Comparison of ENCODE assay signal across 9 cellular contexts in the genomic region with DNA sequence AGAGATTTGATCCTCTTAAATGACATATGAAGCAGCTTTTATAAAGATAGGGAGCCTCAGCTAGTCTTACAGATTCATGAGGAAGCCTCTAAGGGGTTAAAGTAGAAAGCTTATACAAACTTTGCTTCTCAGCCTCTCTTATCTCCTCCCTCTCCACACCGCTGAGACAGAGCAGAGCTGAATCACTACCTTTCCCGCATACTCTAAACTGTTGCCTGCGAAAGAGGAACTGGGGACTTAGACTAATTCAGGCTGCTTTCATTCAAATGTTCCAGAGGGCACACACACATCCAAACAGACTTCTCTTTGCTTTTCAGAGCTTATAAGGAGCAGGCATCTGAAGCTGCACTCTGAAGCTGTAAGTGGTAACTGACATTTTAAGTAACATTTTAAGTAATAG. TPM values are rescaled to one million over a fixed set of nuclear protein-coding genes. Genes with fewer than 3 reads are reported as not detected.
DNase-seq lines count a peak whose midpoint lies in the region; ATAC-seq and TF ChIP-seq lines count a peak whose summit lies in the region.
"Had no signal": no experiment of that assay in that cellular context is flagged by ENCODE, and none has a peak within 500 bp of the region (broad histone marks: within the 10 kb centered on the region; RNA-seq: fewer than 3 reads in every experiment).

TSS of gene SERTM2 (plus strand) at position 169 of the 400 bp plus-strand sequence. CDS start 7,213 bp downstream, outside the sequence.

- DNase-seq in H7 (peak; percentile 23), NCI-H524 treated with DMSO at 0.1 percent for 48 hours (lab: John Stamatoyannopoulos, UW) (peak; percentile 51), iPS-NIHi7 (ENCODE audit: extremely low spot score) (peak; percentile 68), C1 segment of cervical spinal cord (lab: John Stamatoyannopoulos, UW) (no peak), transverse colon (no peak)
- no peak for DNase-seq in activated CD4-positive, alpha-beta T cell treated with anti-CD3 and anti-CD28 coated beads, Interleukin-2, amount 50 U/mL, for 4 hours
- DNase-seq: tibial artery had no signal

- H3K36me3 ChIP-seq in H7 (replicated peaks; ENCODE audit: control insufficient read depth, insufficient read depth, low read length) (no peaks in the 10 kb centered on the region), transverse colon (no peaks in the 10 kb centered on the region), gastroesophageal sphincter (no peaks in the 10 kb centered on the region)
- H3K36me3 ChIP-seq: tibial artery had no signal

- H3K27me3 ChIP-seq in H7 (ENCODE audit: control insufficient read depth, insufficient read depth, low read length) (no peaks in the 10 kb centered on the region), transverse colon (no peaks in the 10 kb centered on the region), gastroesophageal sphincter (no peaks in the 10 kb centered on the region)
- H3K27me3 ChIP-seq: tibial artery had no signal

- WGBS in transverse colon (ENCODE audit: low coverage in 1 of 2), 2 donors, result 7% methylated on average over 3 of the region's 3 CpGs; no CpG with 5 or more reads in 1 of the 2 donors
- WGBS in gastroesophageal sphincter (ENCODE audit: low coverage in 1 of 2), 2 donors, result 8% methylated on average over 2 of the region's 3 CpGs; no CpG with 5 or more reads in 1 of the 2 donors

- peak; percentile 77 for ATAC-seq in GM18517 (IDR thresholded peaks at IDR 0.05; ENCODE audit: unreplicated experiment)
- no peak for ATAC-seq in gastroesophageal sphincter

- no peak for TF ChIP-seq POLR2A in transverse colon (IDR thresholded peaks at IDR 0.05)
- TF ChIP-seq POLR2A in gastroesophageal sphincter (IDR thresholded peaks at IDR 0.05), result no peak

- no peak for TF ChIP-seq EP300 in transverse colon (IDR thresholded peaks at IDR 0.05; ENCODE audit: low read depth)
- no peak for TF ChIP-seq EP300 in gastroesophageal sphincter (IDR thresholded peaks at IDR 0.05)

- in situ Hi-C loops in transverse colon (cut with MboI; ENCODE audit: low pct_ligation_motif_present in 1 of 4, low pct_unique_long_range_greater_than_20kb in 1 of 4, low sequenced_read_pairs in 3 of 4), result no loop called here

- H3K9me3 ChIP-seq in transverse colon, result no peaks in the 10 kb centered on the region
- H3K9me3 ChIP-seq in gastroesophageal sphincter, result no peaks in the 10 kb centered on the region
- H3K9me3 ChIP-seq: tibial artery had no signal

- H3K27ac ChIP-seq in transverse colon (no peak within 1 kb of the TSS), gastroesophageal sphincter (no peak within 1 kb of the TSS)
- H3K27ac ChIP-seq: tibial artery had no signal

- intact Hi-C loops in transverse colon (cut with DNase I; ENCODE audit: low total_unique reads), result no loop called here

- no peak within 1 kb of the TSS for H3K4me3 ChIP-seq in H7 (ENCODE audit: insufficient read depth, low read depth, low read length)
- no peak within 1 kb of the TSS for H3K4me3 ChIP-seq in transverse colon
- no peak within 1 kb of the TSS for H3K4me3 ChIP-seq in gastroesophageal sphincter
- H3K4me3 ChIP-seq: tibial artery had no signal

- H3K4me1 ChIP-seq in transverse colon (no peaks in the 10 kb centered on the region), gastroesophageal sphincter (no peaks in the 10 kb centered on the region)
- H3K4me1 ChIP-seq: tibial artery had no signal

- TF ChIP-seq CTCF in transverse colon (IDR thresholded peaks at IDR 0.05) (no peak), gastroesophageal sphincter (IDR thresholded peaks at IDR 0.05) (no peak)

RNA-seq across cellular contexts. Expression of gene SERTM2, which starts in this region (rescaled TPM):
- total RNA-seq in H7 (2014; rRNA removed; shearing (Covaris generic)), result 0.17 and 0.30 TPM in 2 replicates
- total RNA-seq in transverse colon (1 to 10 TPM in 1 of 4 donors, under 1 TPM in 3; 0.40 to 1.1 (median 0.59) TPM), gastroesophageal sphincter (1 to 10 TPM in 1 of 4 donors, not detected in 3; 5.7 TPM)

Comparison
In these comparisons a context has a peak if more than half of its experiments do, and no peak if none do; other contexts are left out.
1. Peak in DNase-seq in H7; RNA of the gene not detected or under 1 TPM.
2. DNase-seq: peak in NCI-H524 treated with DMSO at 0.1 percent for 48 hours (single experiment) and iPS-NIHi7 (single experiment); none in C1 segment of cervical spinal cord (0 of 14), transverse colon (single experiment) and activated CD4-positive, alpha-beta T cell treated with anti-CD3 and anti-CD28 coated beads, Interleukin-2, amount 50 U/mL, for 4 hours (0 of 2).